Comparison of ENCODE assay signal across 8 cellular contexts in genomic region chr9:133374612-133375115, GRCh38. TPM values are rescaled to one million over a fixed set of nuclear protein-coding genes. Genes with fewer than 3 reads are reported as not detected.
A peak's percentile ranks its signal among the peaks of the same experiment; 100 is the strongest.
DNase-seq lines count a peak whose midpoint lies in the region; ATAC-seq and TF ChIP-seq lines count a peak whose summit lies in the region.

No MANE protein-coding gene starts in this region.

- H3K9me3 ChIP-seq in Panc1 (ENCODE audit: control insufficient read depth, insufficient read depth, low read depth, low read length) = no peaks in the 10 kb centered on the region
- no peaks in the 10 kb centered on the region for H3K9me3 ChIP-seq in ectodermal cell (ENCODE audit: control insufficient read depth, low read length)

- H3K9me3 Mint-ChIP-seq in neural crest cell = no peaks in the 10 kb centered on the region

- H3K27ac Mint-ChIP-seq in neural crest cell (ENCODE audit: unreplicated experiment) = peak overlapping the region; percentile 97

- H3K27me3 ChIP-seq in Panc1 (ENCODE audit: control insufficient read depth, insufficient read depth, low read length) (no peaks in the 10 kb centered on the region), ectodermal cell (ENCODE audit: control insufficient read depth, insufficient read depth, low read length, poor library complexity, severe bottlenecking) (no peaks in the 10 kb centered on the region)

- CTCF ChIA-PET in Panc1 (lab: Charles Lee) = no interaction called here

- H3K4me3 ChIP-seq in Panc1 (ENCODE audit: low read depth in 2 of 2, low read length in 2 of 2) = peak overlapping the region; percentile 87 to 97
- H3K4me3 ChIP-seq in ectodermal cell (ENCODE audit: insufficient read depth, low read depth, low read length) = peak overlapping the region; percentile 83

- POLR2A ChIA-PET in Panc1 (lab: Charles Lee) = no interaction called here

- no peaks in the 10 kb centered on the region for H3K27me3 Mint-ChIP-seq in neural crest cell (ENCODE audit: low read depth)

- H3K27ac ChIP-seq in Panc1 (ENCODE audit: low read length) (peak overlapping the region; percentile 94), ectodermal cell (ENCODE audit: insufficient read depth, low read depth, low read length, poor library complexity, severe bottlenecking) (no peak overlapping the region)

- H3K4me1 ChIP-seq in Panc1 (ENCODE audit: control insufficient read depth, insufficient read depth, low read length) (peaks cover 15% of the 10 kb centered on the region), ectodermal cell (ENCODE audit: control insufficient read depth, insufficient read depth, low read length) (no peaks in the 10 kb centered on the region)

- BruUV-seq in Panc1 (replicated peaks; lab: Mats Ljungman, UMichigan) = TSS peak; percentile 87

- no peak for TF ChIP-seq CTCF in Panc1 (IDR thresholded peaks at IDR 0.05)
- no peak for TF ChIP-seq CTCF in neural crest cell (conservative IDR thresholded peaks at IDR 0.05)

- ATAC-seq in Panc1 = no peak
- ATAC-seq in GM18511 (IDR thresholded peaks at IDR 0.05; ENCODE audit: unreplicated experiment) = no peak
- ATAC-seq in GM21360 (IDR thresholded peaks at IDR 0.05; ENCODE audit: unreplicated experiment) = no peak

- H3K36me3 Mint-ChIP-seq in neural crest cell (ENCODE audit: low read depth) = peaks cover 3% of the 10 kb centered on the region

- WGBS in ectodermal cell, 2 experiments = 38 to 44% methylated on average over 12 of the region's 12 CpGs

- intact Hi-C loops in Panc1 (cut with micrococcal nuclease; ENCODE audit: unreplicated experiment) = no loop called here

- H3K36me3 ChIP-seq in Panc1 (ENCODE audit: control insufficient read depth, insufficient read depth, low read length) = peaks cover 5% of the 10 kb centered on the region; the same call in 1 of the 2 replicates
- no peaks in the 10 kb centered on the region for H3K36me3 ChIP-seq in ectodermal cell (ENCODE audit: control insufficient read depth, insufficient read depth, low read length)

- H3K4me3 Mint-ChIP-seq in neural crest cell = peak overlapping the region; percentile 94

- peaks cover 47% of the 10 kb centered on the region for H3K4me1 Mint-ChIP-seq in neural crest cell

- in situ Hi-C loops in Panc1 (cut with HindIII; ENCODE audit: low pct_unique_long_range_greater_than_20kb, low sequenced_read_pairs) = no loop called here

- DNase-seq in GF-D8 (lab: John Stamatoyannopoulos, UW) (peak; percentile 7), Panc1 (ENCODE audit: low read depth, low spot score) (no peak), neural crest cell (ENCODE audit: low read depth, low spot score) (no peak), NCI-H1417 treated with DMSO at 0.1 percent for 48 hours (lab: John Stamatoyannopoulos, UW) (no peak), NCI-H524 treated with DMSO at 0.1 percent for 48 hours (lab: John Stamatoyannopoulos, UW) (no peak)

RNA-seq across cellular contexts. Expression of gene SURF4, which starts 1.2 kb away (rescaled TPM):
- total RNA-seq in Panc1 (2021; ENCODE audit: unreplicated experiment) (149 TPM), neural crest cell (121 and 136 TPM in 2 replicates)
- polyA plus RNA-seq in Panc1 (2012; ENCODE audit: insufficient read length) = 197 TPM
- 134 TPM for polyA plus RNA-seq in ectodermal cell (2013, experiment 1 of 4)
- polyA plus RNA-seq in ectodermal cell (2013, experiment 2 of 4) = 149 TPM
- polyA plus RNA-seq in ectodermal cell (2013, experiment 3 of 4) = 89.2 TPM
- polyA plus RNA-seq in ectodermal cell (2013, experiment 4 of 4) = 99.8 TPM

RNA-seq across cellular contexts. Expression of gene STKLD1, which starts 1.5 kb away (rescaled TPM):
- total RNA-seq in Panc1 (2021; ENCODE audit: unreplicated experiment) (0.74 TPM), neural crest cell (2.8 and 2.9 TPM in 2 replicates)
- polyA plus RNA-seq in Panc1 (2012; ENCODE audit: insufficient read length) = 1.4 TPM
- polyA plus RNA-seq in ectodermal cell (2013, experiment 1 of 4) = 1.8 TPM
- 3.5 TPM for polyA plus RNA-seq in ectodermal cell (2013, experiment 2 of 4)
- 2.2 TPM for polyA plus RNA-seq in ectodermal cell (2013, experiment 3 of 4)
- polyA plus RNA-seq in ectodermal cell (2013, experiment 4 of 4) = 4.0 TPM

RNA-seq across cellular contexts. Expression of gene SURF2, which starts 18.3 kb away (rescaled TPM):
- total RNA-seq in Panc1 (2021; ENCODE audit: unreplicated experiment) (19.2 TPM), neural crest cell (31.8 and 34.3 TPM in 2 replicates)
- 24.7 TPM for polyA plus RNA-seq in Panc1 (2012; ENCODE audit: insufficient read length)
- polyA plus RNA-seq in ectodermal cell (2013, experiment 1 of 4) = 23.1 TPM
- 24.9 TPM for polyA plus RNA-seq in ectodermal cell (2013, experiment 2 of 4)
- polyA plus RNA-seq in ectodermal cell (2013, experiment 3 of 4) = 33.5 TPM
- polyA plus RNA-seq in ectodermal cell (2013, experiment 4 of 4) = 30.2 TPM

RNA-seq across cellular contexts. Expression of gene SURF1, which starts 18.4 kb away (rescaled TPM):
- total RNA-seq in Panc1 (2021; ENCODE audit: unreplicated experiment) = 45.6 TPM
- polyA plus RNA-seq in Panc1 (2012; ENCODE audit: insufficient read length) = 43.0 TPM
- polyA plus RNA-seq in ectodermal cell (2013, experiment 1 of 4) = 32.7 TPM
- 42.1 TPM for polyA plus RNA-seq in ectodermal cell (2013, experiment 2 of 4)
- polyA plus RNA-seq in ectodermal cell (2013, experiment 3 of 4) = 33.4 TPM
- polyA plus RNA-seq in ectodermal cell (2013, experiment 4 of 4) = 38.6 TPM
- total RNA-seq in neural crest cell = 32.0 and 32.1 TPM in 2 replicates

RNA-seq across cellular contexts. Expression of gene RPL7A, which starts 26.6 kb away (rescaled TPM):
- total RNA-seq in Panc1 (2021; ENCODE audit: unreplicated experiment) (1,104 TPM), neural crest cell (2,746 and 2,748 TPM in 2 replicates)
- polyA plus RNA-seq in Panc1 (2012; ENCODE audit: insufficient read length) = 1,300 TPM
- 3,120 TPM for polyA plus RNA-seq in ectodermal cell (2013, experiment 1 of 4)
- 3,038 TPM for polyA plus RNA-seq in ectodermal cell (2013, experiment 2 of 4)
- polyA plus RNA-seq in ectodermal cell (2013, experiment 3 of 4) = 2,837 TPM
- 3,214 TPM for polyA plus RNA-seq in ectodermal cell (2013, experiment 4 of 4)
